In genomic region chr7:66994051-66994450, GRCh38 we compare ENCODE assay signal across 8 cellular contexts. TPM values are rescaled to one million over a fixed set of nuclear protein-coding genes. Genes with fewer than 3 reads are reported as not detected.
DNase-seq lines count a peak whose midpoint lies in the region; ATAC-seq and TF ChIP-seq lines count a peak whose summit lies in the region.
"Not testable (repeated sequence)": the region's sequence is repeated elsewhere in the genome, so short reads cannot be mapped to it uniquely, and the experiment has no call there.

No MANE protein-coding gene starts in this region.

- WGBS in urinary bladder, result 36% methylated on average over 5 of the region's 5 CpGs

- H3K27me3 Mint-ChIP-seq in activated CD4-positive, alpha-beta memory T cell treated with anti-CD3 and anti-CD28 coated beads for 36 hours; brain: not testable (repeated sequence)

- H2AFZ ChIP-seq in DND-41 (ENCODE audit: low read depth, low read length), result not testable (repeated sequence)

- intact Hi-C loops in activated CD4-positive, alpha-beta memory T cell treated with anti-CD3 and anti-CD28 coated beads for 36 hours (cut with micrococcal nuclease), result loop anchor here (2.0 to 10.0 kb wide), 3 partner anchors 73 to 369 kb away; partner anchors contain the start of genes KCTD7 and TMEM248

- TF ChIP-seq CTCF in DND-41 (IDR thresholded peaks at IDR 0.05; ENCODE audit: borderline replicate concordance, extremely low read depth, low read length, poor library complexity, severe bottlenecking); brain (conservative IDR thresholded peaks at IDR 0.05); fibroblast of mammary gland (conservative IDR thresholded peaks at IDR 0.05; ENCODE audit: control insufficient read depth, insufficient read depth, low read depth, low read length); retinal pigment epithelial cell (conservative IDR thresholded peaks at IDR 0.05; ENCODE audit: low read depth, low read length): not testable (repeated sequence)

- peaks cover 26% of the 10 kb centered on the region for H3K4me1 Mint-ChIP-seq in activated CD4-positive, alpha-beta memory T cell treated with anti-CD3 and anti-CD28 coated beads for 36 hours (ENCODE audit: low read depth)
- H3K4me1 Mint-ChIP-seq in brain, result peaks cover 33% of the 10 kb centered on the region

- H3K36me3 ChIP-seq in DND-41 (ENCODE audit: insufficient read depth, low read length) (peaks cover 26% of the 10 kb centered on the region), mucosa of rectum (ENCODE audit: control insufficient read depth in 2 of 2, insufficient read depth in 2 of 2, low read length in 2 of 2) (peaks cover 6 to 12% of the 10 kb centered on the region in 2 donors)
- H3K36me3 ChIP-seq in urinary bladder (ENCODE audit: insufficient read depth), result not testable (repeated sequence)

- not testable (repeated sequence) for H3K27me3 ChIP-seq in DND-41 (ENCODE audit: insufficient read depth, low read length, poor library complexity); mucosa of rectum (ENCODE audit: control insufficient read depth in 2 of 2, insufficient read depth in 2 of 2, low read length in 2 of 2)

- peak overlapping the region in 1 of 2 experiments; percentile 76; a peak in 3 of 4 replicates for H3K4me3 ChIP-seq in DND-41 (ENCODE audit: low read depth in 1 of 2, low read length in 2 of 2)
- peak overlapping the region; percentile 65 for H3K4me3 ChIP-seq in fibroblast of mammary gland (ENCODE audit: control insufficient read depth, low read depth, low read length)
- H3K4me3 ChIP-seq in mucosa of rectum (ENCODE audit: low read length in 2 of 2), result peak overlapping the region; percentile 84 to 88
- peak overlapping the region; percentile 66 for H3K4me3 ChIP-seq in retinal pigment epithelial cell (ENCODE audit: low read length)
- peak overlapping the region; percentile 43 for H3K4me3 ChIP-seq in urinary bladder (ENCODE audit: low read depth, low read length)

- peaks cover 22% of the 10 kb centered on the region for H3K4me1 ChIP-seq in DND-41 (ENCODE audit: insufficient read depth, low read length)
- H3K4me1 ChIP-seq in mucosa of rectum (ENCODE audit: control insufficient read depth in 2 of 2, insufficient read depth in 2 of 2, low read length in 2 of 2); urinary bladder (ENCODE audit: insufficient read depth): not testable (repeated sequence)

- POLR2A ChIA-PET in activated CD4-positive, alpha-beta memory T cell treated with anti-CD3 and anti-CD28 coated beads for 36 hours (lab: Charles Lee), result interaction anchor here (1.9 to 3.3 kb wide), 2 partner anchors 73 to 149 kb away, joined by 11 to 17 read pairs; partner anchors contain the start of gene TMEM248

- not testable (repeated sequence) for H3K27ac ChIP-seq in DND-41 (ENCODE audit: low read length)
- H3K27ac ChIP-seq in mucosa of rectum (ENCODE audit: low read depth in 2 of 2, low read length in 2 of 2), result peak overlapping the region; percentile 98 to 99
- H3K27ac ChIP-seq in urinary bladder (ENCODE audit: low read depth), result peak overlapping the region; percentile 73

- H3K9ac ChIP-seq in DND-41 (ENCODE audit: low read depth, low read length) (peak overlapping the region; percentile 63), mucosa of rectum (ENCODE audit: low read depth in 1 of 2, low read length in 2 of 2) (peak overlapping the region in 1 of 2 donors; percentile 95)

- H3K79me2 ChIP-seq in DND-41 (ENCODE audit: insufficient read depth, low read length), result peaks cover 34% of the 10 kb centered on the region

- CTCF ChIA-PET in activated CD4-positive, alpha-beta memory T cell treated with anti-CD3 and anti-CD28 coated beads for 36 hours (lab: Charles Lee), result not testable (repeated sequence)

- not testable (repeated sequence) for ATAC-seq in DND-41 (ENCODE audit: insufficient read depth, low read depth)

- H3K4me2 ChIP-seq in DND-41 (ENCODE audit: insufficient read depth, low read length), result peak overlapping the region; percentile 66

- H3K27ac Mint-ChIP-seq in activated CD4-positive, alpha-beta memory T cell treated with anti-CD3 and anti-CD28 coated beads for 36 hours, result peak overlapping the region; percentile 99
- H3K27ac Mint-ChIP-seq in brain, result peak overlapping the region in 4 of 5 experiments; percentile 99 to 100 (median 99)

- H3K9me3 ChIP-seq in DND-41 (ENCODE audit: insufficient read depth, low read length, severe bottlenecking); mucosa of rectum (ENCODE audit: control insufficient read depth in 2 of 2, low read length in 2 of 2): not testable (repeated sequence)

- H3K4me3 Mint-ChIP-seq in activated CD4-positive, alpha-beta memory T cell treated with anti-CD3 and anti-CD28 coated beads for 36 hours, result peak overlapping the region; percentile 95
- peak overlapping the region; percentile 88 to 100 (median 97) for H3K4me3 Mint-ChIP-seq in brain

- H3K9me3 Mint-ChIP-seq in activated CD4-positive, alpha-beta memory T cell treated with anti-CD3 and anti-CD28 coated beads for 36 hours; brain: not testable (repeated sequence)

- not testable (repeated sequence) for DNase-seq in DND-41; activated CD4-positive, alpha-beta memory T cell treated with anti-CD3 and anti-CD28 coated beads for 36 hours; retinal pigment epithelial cell (ENCODE audit: low read depth)
- peak; percentile 56 for DNase-seq in NAMALWA (ENCODE audit: low spot score)
- peak; percentile 4 for DNase-seq in fibroblast of mammary gland (ENCODE audit: low read depth)

- H3K36me3 Mint-ChIP-seq in activated CD4-positive, alpha-beta memory T cell treated with anti-CD3 and anti-CD28 coated beads for 36 hours, result peaks cover 30% of the 10 kb centered on the region
- peaks cover 41% of the 10 kb centered on the region for H3K36me3 Mint-ChIP-seq in brain

- not testable (repeated sequence) for H4K20me1 ChIP-seq in DND-41 (ENCODE audit: insufficient read depth, low read length)

RNA-seq across cellular contexts. Expression of gene SBDS, which starts 1.3 kb away (rescaled TPM):
- 10 to 100 TPM; 55.7 to 58.3 TPM for total RNA-seq in activated CD4-positive, alpha-beta memory T cell treated with anti-CD3 and anti-CD28 coated beads for 36 hours
- polyA plus RNA-seq in brain (ENCODE audit: insufficient read depth, low read depth, low replicate concordance), result 85.0 TPM
- 60.0 TPM for total RNA-seq in urinary bladder
- 186 TPM for polyA plus RNA-seq in urinary bladder

RNA-seq across cellular contexts. Expression of gene TYW1, which starts 2.6 kb away (rescaled TPM):
- total RNA-seq in activated CD4-positive, alpha-beta memory T cell treated with anti-CD3 and anti-CD28 coated beads for 36 hours, result 10 to 100 TPM; 15.0 to 16.4 TPM
- polyA plus RNA-seq in brain (ENCODE audit: insufficient read depth, low read depth, low replicate concordance) (10.9 TPM), urinary bladder (13.7 TPM)
- total RNA-seq in urinary bladder, result 23.6 TPM
